Comparison of ENCODE assay signal across 25 cellular contexts in the genomic region with DNA sequence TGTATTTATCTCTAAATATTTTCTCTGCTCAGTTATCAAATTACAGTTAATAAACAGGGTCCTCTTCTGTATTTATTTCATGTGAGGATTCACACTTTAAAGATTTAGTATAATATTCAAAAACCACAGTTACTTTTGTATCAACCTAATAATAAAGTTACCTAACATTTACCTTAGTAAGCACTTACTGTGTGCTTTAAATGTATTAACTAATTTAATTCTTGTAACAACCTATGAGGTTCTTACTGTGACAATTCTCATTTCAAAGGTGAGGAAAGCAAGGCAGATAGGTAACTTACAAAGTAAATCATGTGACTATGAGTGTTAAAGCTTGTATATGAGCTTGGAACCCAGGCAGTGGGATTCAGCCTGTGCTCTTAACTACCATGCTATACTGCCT.
"Had no signal": no experiment of that assay in that cellular context is flagged by ENCODE, and none has a peak within 500 bp of the region (broad histone marks: within the 10 kb centered on the region; RNA-seq: fewer than 3 reads in every experiment).

No MANE protein-coding gene starts in this region.

- H3K27me3 ChIP-seq: brain microvascular endothelial cell, dorsolateral prefrontal cortex had no signal

- H3K4me3 ChIP-seq: coronary artery, dorsolateral prefrontal cortex had no signal

- H3K27ac ChIP-seq: brain microvascular endothelial cell, coronary artery, dorsolateral prefrontal cortex had no signal

- H3K36me3 ChIP-seq: brain microvascular endothelial cell had no signal

- DNase-seq: activated CD4-positive, alpha-beta T cell treated with anti-CD3 and anti-CD28 coated beads for 1 hour; activated CD4-positive, alpha-beta T cell treated with anti-CD3 and anti-CD28 coated beads for 4 hours; activated CD4-positive, alpha-beta T cell treated with anti-CD3 and anti-CD28 coated beads, Interleukin-2, amount 50 U/mL, for 1 hour; activated CD4-positive, alpha-beta T cell treated with anti-CD3 and anti-CD28 coated beads, Interleukin-2, amount 50 U/mL, for 48 hours; activated CD8-positive, alpha-beta memory T cell treated with anti-CD3 and anti-CD28 coated beads for 24 hours; activated CD8-positive, alpha-beta T cell treated with anti-CD3 and anti-CD28 coated beads for 36 hours; activated effector memory CD4-positive, alpha-beta T cell treated with Interleukin-2 at 50 U/mL for 16 hours; activated gamma-delta T cell treated with Interleukin-2 at 50 U/mL for 16 hours; activated naive CD4-positive, alpha-beta T cell treated with anti-CD3 and anti-CD28 coated beads, Interleukin-2, amount 50 U/mL, for 16 hours; activated naive CD4-positive, alpha-beta T cell treated with Interleukin-2 at 50 U/mL for 16 hours; activated T-cell treated with anti-CD3 and anti-CD28 coated beads, Interleukin-2, amount 50 U/mL, for 4 hours; amniotic stem cell; anterior cingulate cortex; brain microvascular endothelial cell; dorsolateral prefrontal cortex; effector memory CD4-positive, alpha-beta T cell; endodermal cell; foreskin fibroblast; head of caudate nucleus; T-helper 17 cell; T1000 had no signal

- FAIRE-seq: astrocyte, bronchial epithelial cell, frontal cortex had no signal
